ENCODE assay signal across 16 cellular contexts in genomic region chr6:52253494-52253893, GRCh38. TPM values are rescaled to one million over a fixed set of nuclear protein-coding genes. Genes with fewer than 3 reads are reported as not detected.
A peak's percentile ranks its signal among the peaks of the same experiment; 100 is the strongest.
DNase-seq lines count a peak whose midpoint lies in the region; TF ChIP-seq lines count a peak whose summit lies in the region.
"Had no signal": no experiment of that assay in that cellular context is flagged by ENCODE, and none has a peak within 500 bp of the region (broad histone marks: within the 10 kb centered on the region; RNA-seq: fewer than 3 reads in every experiment).

No MANE protein-coding gene starts in this region.

- TF ChIP-seq CTCF in HEK293 (tag by site-specific recombination; IDR thresholded peaks at IDR 0.05) (no peak), osteocyte (IDR thresholded peaks at IDR 0.05) (no peak), right atrium auricular region (IDR thresholded peaks at IDR 0.05) (no peak)

- peak; percentile 75 for DNase-seq in Daoy (ENCODE audit: low read depth)
- peak; percentile 19 for DNase-seq in activated T-helper 1 cell treated with anti-CD3 and anti-CD28 coated beads, Interleukin-12 subunit alpha, Interleukin-12 subunit beta, Interleukin-2, Interleukin-4 antibody, amounts not matched to agents 30 ng/mL and 10 ng/mL and 1 ng/mL, durations not matched to agents 14 hours and 24 hours and 36 hours (ENCODE audit: low spot score)
- DNase-seq in stimulated activated CD4-positive, alpha-beta T cell treated with anti-CD3 and anti-CD28 coated beads, Interleukin-12 subunit alpha, Interleukin-12 subunit beta, amount 100 ng/mL, for 48 hours (ENCODE audit: low read depth in 2 of 3, low spot score in 1 of 3): peak; percentile 26 to 61 (median 34)
- DNase-seq in SK-N-DZ (ENCODE audit: low spot score): no peak
- no peak for DNase-seq in osteocyte (ENCODE audit: extremely low spot score, unreplicated experiment)
- DNase-seq in right atrium auricular region (ENCODE audit: low spot score): no peak
- DNase-seq in NCI-H146 treated with DMSO at 0.1 percent for 48 hours (lab: John Stamatoyannopoulos, UW; ENCODE audit: unreplicated experiment): no peak
- DNase-seq: activated CD8-positive, alpha-beta memory T cell treated with anti-CD3 and anti-CD28 coated beads, Interleukin-2, amount 50 U/mL, for 4 hours; effector memory CD4-positive, alpha-beta T cell; head of caudate nucleus; naive B cell; NCI-H1436; NCI-H524; transverse colon had no signal

- H3K27me3 ChIP-seq in right atrium auricular region: no peaks in the 10 kb centered on the region
- H3K27me3 ChIP-seq: body of pancreas had no signal

- H3K36me3 Mint-ChIP-seq in activated T-helper 1 cell treated with anti-CD3 and anti-CD28 coated beads, Interleukin-12 subunit alpha, Interleukin-12 subunit beta, Interleukin-2, Interleukin-4 antibody, amounts not matched to agents 30 ng/mL and 10 ng/mL and 1 ng/mL, durations not matched to agents 14 hours and 24 hours and 36 hours (ENCODE audit: low read depth): peaks cover 2% of the 10 kb centered on the region
- H3K36me3 Mint-ChIP-seq in osteocyte (ENCODE audit: unreplicated experiment): no peaks in the 10 kb centered on the region
- H3K36me3 Mint-ChIP-seq: naive B cell had no signal

- POLR2A ChIA-PET in HEK293 (lab: Yijun Ruan, JAX): interaction anchor here (0.7 kb wide), 1 partner anchor 108 kb away, joined by 3 read pairs; the partner anchor contains the start of gene PAQR8

- CTCF ChIA-PET in HEK293 (lab: Yijun Ruan, JAX): interaction anchor here (1.0 to 2.3 kb wide), 4 partner anchors 10 to 169 kb away, joined by 4 to 20 read pairs (median 10); no protein-coding TSS in a partner anchor

- H3K27ac Mint-ChIP-seq in activated T-helper 1 cell treated with anti-CD3 and anti-CD28 coated beads, Interleukin-12 subunit alpha, Interleukin-12 subunit beta, Interleukin-2, Interleukin-4 antibody, amounts not matched to agents 30 ng/mL and 10 ng/mL and 1 ng/mL, durations not matched to agents 14 hours and 24 hours and 36 hours: no peak overlapping the region
- H3K27ac Mint-ChIP-seq in osteocyte (ENCODE audit: unreplicated experiment): no peak overlapping the region
- H3K27ac Mint-ChIP-seq: naive B cell had no signal

- H3K4me1 ChIP-seq in HEK293 (ENCODE audit: control insufficient read depth, insufficient read depth, low read length): peaks cover 5% of the 10 kb centered on the region
- H3K4me1 ChIP-seq in right atrium auricular region: no peaks in the 10 kb centered on the region
- H3K4me1 ChIP-seq: body of pancreas, transverse colon had no signal

- H3K36me3 ChIP-seq in HEK293 (ENCODE audit: control insufficient read depth in 2 of 2, insufficient read depth in 1 of 2, low read length in 2 of 2) (no peaks in the 10 kb centered on the region), right atrium auricular region (no peaks in the 10 kb centered on the region)
- H3K36me3 ChIP-seq: transverse colon had no signal

- intact Hi-C loops in activated T-helper 1 cell treated with anti-CD3 and anti-CD28 coated beads, Interleukin-12 subunit alpha, Interleukin-12 subunit beta, Interleukin-2, Interleukin-4 antibody, amounts not matched to agents 30 ng/mL and 10 ng/mL and 1 ng/mL, durations not matched to agents 14 hours and 24 hours and 36 hours (cut with micrococcal nuclease): loop anchor here (1.0 kb wide), 1 partner anchor 22 kb away; no protein-coding TSS in a partner anchor

- H3K27ac ChIP-seq in HEK293 (ENCODE audit: extremely low read depth, low read depth, low read length) (no peak overlapping the region), right atrium auricular region (no peak overlapping the region)
- H3K27ac ChIP-seq: body of pancreas, transverse colon had no signal

- H3K4me3 ChIP-seq in HEK293 (ENCODE audit: low read depth, low read length) (no peak overlapping the region), right atrium auricular region (no peak overlapping the region)
- H3K4me3 ChIP-seq: body of pancreas, transverse colon had no signal

- peaks cover 32% of the 10 kb centered on the region for H3K4me1 Mint-ChIP-seq in activated T-helper 1 cell treated with anti-CD3 and anti-CD28 coated beads, Interleukin-12 subunit alpha, Interleukin-12 subunit beta, Interleukin-2, Interleukin-4 antibody, amounts not matched to agents 30 ng/mL and 10 ng/mL and 1 ng/mL, durations not matched to agents 14 hours and 24 hours and 36 hours (ENCODE audit: low read depth)
- peaks cover 3% of the 10 kb centered on the region for H3K4me1 Mint-ChIP-seq in osteocyte (ENCODE audit: unreplicated experiment)
- H3K4me1 Mint-ChIP-seq: naive B cell had no signal

- H3K4me3 Mint-ChIP-seq in activated T-helper 1 cell treated with anti-CD3 and anti-CD28 coated beads, Interleukin-12 subunit alpha, Interleukin-12 subunit beta, Interleukin-2, Interleukin-4 antibody, amounts not matched to agents 30 ng/mL and 10 ng/mL and 1 ng/mL, durations not matched to agents 14 hours and 24 hours and 36 hours: no peak overlapping the region
- H3K4me3 Mint-ChIP-seq in osteocyte (ENCODE audit: unreplicated experiment): no peak overlapping the region
- H3K4me3 Mint-ChIP-seq: naive B cell had no signal

- H3K9me3 ChIP-seq in HEK293 (ENCODE audit: control insufficient read depth, insufficient read depth, low read depth, low read length): no peaks in the 10 kb centered on the region
- no peaks in the 10 kb centered on the region for H3K9me3 ChIP-seq in right atrium auricular region
- H3K9me3 ChIP-seq: body of pancreas, transverse colon had no signal

- H3K27me3 Mint-ChIP-seq in activated T-helper 1 cell treated with anti-CD3 and anti-CD28 coated beads, Interleukin-12 subunit alpha, Interleukin-12 subunit beta, Interleukin-2, Interleukin-4 antibody, amounts not matched to agents 30 ng/mL and 10 ng/mL and 1 ng/mL, durations not matched to agents 14 hours and 24 hours and 36 hours (ENCODE audit: insufficient read depth): peaks cover 54% of the 10 kb centered on the region
- H3K27me3 Mint-ChIP-seq in osteocyte (ENCODE audit: unreplicated experiment): peaks cover 56% of the 10 kb centered on the region

- H3K9me3 Mint-ChIP-seq in activated T-helper 1 cell treated with anti-CD3 and anti-CD28 coated beads, Interleukin-12 subunit alpha, Interleukin-12 subunit beta, Interleukin-2, Interleukin-4 antibody, amounts not matched to agents 30 ng/mL and 10 ng/mL and 1 ng/mL, durations not matched to agents 14 hours and 24 hours and 36 hours: no peaks in the 10 kb centered on the region
- H3K9me3 Mint-ChIP-seq in osteocyte (ENCODE audit: unreplicated experiment): no peaks in the 10 kb centered on the region
- H3K9me3 Mint-ChIP-seq: naive B cell had no signal

TF ChIP-seq in HEK293, 187 proteins besides CTCF, POLR2A, EP300 and RAD21:
- TF ChIP-seq ZBTB17 (tag by site-specific recombination; IDR thresholded peaks at IDR 0.05) (0 out of 2 replicates have a peak, but pooled peaks have one; percentile 10), ZNF280D (tag by site-specific recombination; IDR thresholded peaks at IDR 0.05) (no peak)

RNA-seq across cellular contexts. Expression of gene IL17F, which starts 9.2 kb away (rescaled TPM):
- not detected in 2 replicates for total RNA-seq in Daoy (2014; rRNA removed; shearing (Covaris generic))
- total RNA-seq in activated T-helper 1 cell treated with anti-CD3 and anti-CD28 coated beads, Interleukin-12 subunit alpha, Interleukin-12 subunit beta, Interleukin-2, Interleukin-4 antibody, amounts not matched to agents 30 ng/mL and 10 ng/mL and 1 ng/mL, durations not matched to agents 14 hours and 24 hours and 36 hours: 0.27 TPM in 1 of 2 replicates, not detected in the other
- not detected in 2 replicates for polyA plus RNA-seq in SK-N-DZ (2014; cell fraction: cytosol; rRNA removed)
- not detected in 2 replicates for polyA plus RNA-seq in SK-N-DZ (2014; cell fraction: nucleus; rRNA removed)
- not detected in 2 replicates for total RNA-seq in osteocyte
- total RNA-seq in right atrium auricular region: not detected
- total RNA-seq: body of pancreas, transverse colon had no signal

RNA-seq across cellular contexts. Expression of gene MCM3, which starts 31.0 kb away (rescaled TPM):
- total RNA-seq in Daoy (2014; rRNA removed; shearing (Covaris generic)): 217 and 313 TPM in 2 replicates
- 212 and 214 TPM in 2 replicates for total RNA-seq in activated T-helper 1 cell treated with anti-CD3 and anti-CD28 coated beads, Interleukin-12 subunit alpha, Interleukin-12 subunit beta, Interleukin-2, Interleukin-4 antibody, amounts not matched to agents 30 ng/mL and 10 ng/mL and 1 ng/mL, durations not matched to agents 14 hours and 24 hours and 36 hours
- polyA plus RNA-seq in SK-N-DZ (2014; cell fraction: cytosol; rRNA removed): 370 and 414 TPM in 2 replicates
- 408 TPM in 2 replicates for polyA plus RNA-seq in SK-N-DZ (2014; cell fraction: nucleus; rRNA removed)
- total RNA-seq in osteocyte (32.1 and 32.6 TPM in 2 replicates), right atrium auricular region (10 to 100 TPM; 18.5 to 20.8 TPM)

Comparison
In these comparisons a context has a peak if more than half of its experiments do, and no peak if none do; other contexts are left out.
1. DNase-seq: peak in Daoy (single experiment), activated T-helper 1 cell treated with anti-CD3 and anti-CD28 coated beads, Interleukin-12 subunit alpha, Interleukin-12 subunit beta, Interleukin-2, Interleukin-4 antibody, amounts not matched to agents 30 ng/mL and 10 ng/mL and 1 ng/mL, durations not matched to agents 14 hours and 24 hours and 36 hours (single experiment) and stimulated activated CD4-positive, alpha-beta T cell treated with anti-CD3 and anti-CD28 coated beads, Interleukin-12 subunit alpha, Interleukin-12 subunit beta, amount 100 ng/mL, for 48 hours (3 of 3); none in SK-N-DZ (single experiment), osteocyte (single experiment), right atrium auricular region (single experiment) and NCI-H146 treated with DMSO at 0.1 percent for 48 hours (single experiment).